ENCODE assay signal across 14 cellular contexts in genomic region chr2:211049321-211050018, GRCh38.
"Had no signal": no experiment of that assay in that cellular context is flagged by ENCODE, and none has a peak within 500 bp of the region (broad histone marks: within the 10 kb centered on the region; RNA-seq: fewer than 3 reads in every experiment).

No MANE protein-coding gene starts in this region.

- H3K9ac ChIP-seq: neural progenitor cell had no signal

- H3K27ac Mint-ChIP-seq: activated B cell treated with CpG ODN at 0.5 μM for 24 hours; activated CD4-positive, alpha-beta T cell treated with anti-CD3 and anti-CD28 coated beads, Interleukin-2, amount 10 ng/mL, durations not matched to agents 24 days and 14 days; activated naive CD4-positive, alpha-beta T cell treated with anti-CD3 and anti-CD28 coated beads, Interleukin-2, amount 10 ng/mL, durations not matched to agents 7 days and 5 days; neural progenitor cell had no signal

- H3K4me3 Mint-ChIP-seq: activated B cell treated with CpG ODN at 0.5 μM for 24 hours; activated CD4-positive, alpha-beta T cell treated with anti-CD3 and anti-CD28 coated beads, Interleukin-2, amount 10 ng/mL, durations not matched to agents 24 days and 14 days; activated naive CD4-positive, alpha-beta T cell treated with anti-CD3 and anti-CD28 coated beads, Interleukin-2, amount 10 ng/mL, durations not matched to agents 7 days and 5 days; neural progenitor cell had no signal

- H3K36me3 Mint-ChIP-seq: activated naive CD4-positive, alpha-beta T cell treated with anti-CD3 and anti-CD28 coated beads, Interleukin-2, amount 10 ng/mL, durations not matched to agents 7 days and 5 days; neural progenitor cell had no signal

- H3K36me3 ChIP-seq: esophagus muscularis mucosa, neural progenitor cell, pancreas, stomach, thoracic aorta had no signal

- DNase-seq: activated B cell treated with CpG ODN at 0.5 μM for 24 hours; activated CD4-positive, alpha-beta T cell treated with anti-CD3 and anti-CD28 coated beads, Interleukin-2, amount 10 ng/mL, durations not matched to agents 24 days and 14 days; activated CD8-positive, alpha-beta memory T cell treated with anti-CD3 and anti-CD28 coated beads for 24 hours; activated naive CD4-positive, alpha-beta T cell treated with anti-CD3 and anti-CD28 coated beads, Interleukin-2, amount 10 ng/mL, durations not matched to agents 7 days and 5 days; glutamatergic neuron; midbrain; pancreas; stimulated activated CD4-positive, alpha-beta T cell treated with anti-CD3 and anti-CD28 coated beads, Interleukin-15, amount 100 ng/mL, for 24 hours; stimulated activated CD4-positive, alpha-beta T cell treated with anti-CD3 and anti-CD28 coated beads, Interleukin-4, amount 100 ng/mL, for 24 hours; stomach had no signal

- H3K4me2 ChIP-seq: neural progenitor cell had no signal

- H3K4me1 Mint-ChIP-seq: activated B cell treated with CpG ODN at 0.5 μM for 24 hours; activated CD4-positive, alpha-beta T cell treated with anti-CD3 and anti-CD28 coated beads, Interleukin-2, amount 10 ng/mL, durations not matched to agents 24 days and 14 days; activated naive CD4-positive, alpha-beta T cell treated with anti-CD3 and anti-CD28 coated beads, Interleukin-2, amount 10 ng/mL, durations not matched to agents 7 days and 5 days; neural progenitor cell had no signal

- H2AFZ ChIP-seq: neural progenitor cell had no signal

- ATAC-seq: pancreas had no signal

- H3K9me3 ChIP-seq: esophagus muscularis mucosa, pancreas, stomach, thoracic aorta had no signal

- H3K27ac ChIP-seq: esophagus muscularis mucosa, neural progenitor cell, pancreas, stomach, thoracic aorta had no signal

- H3K4me1 ChIP-seq: esophagus muscularis mucosa, neural progenitor cell, pancreas, stomach had no signal

- H3K9me3 Mint-ChIP-seq: activated B cell treated with CpG ODN at 0.5 μM for 24 hours; activated CD4-positive, alpha-beta T cell treated with anti-CD3 and anti-CD28 coated beads, Interleukin-2, amount 10 ng/mL, durations not matched to agents 24 days and 14 days; activated naive CD4-positive, alpha-beta T cell treated with anti-CD3 and anti-CD28 coated beads, Interleukin-2, amount 10 ng/mL, durations not matched to agents 7 days and 5 days; neural progenitor cell had no signal

- H3K27me3 ChIP-seq: esophagus muscularis mucosa, neural progenitor cell, pancreas, stomach had no signal

- H3K4me3 ChIP-seq: esophagus muscularis mucosa, lung, neural progenitor cell, pancreas, stomach, thoracic aorta had no signal

- H3K27me3 Mint-ChIP-seq: activated B cell treated with CpG ODN at 0.5 μM for 24 hours; activated CD4-positive, alpha-beta T cell treated with anti-CD3 and anti-CD28 coated beads, Interleukin-2, amount 10 ng/mL, durations not matched to agents 24 days and 14 days; activated naive CD4-positive, alpha-beta T cell treated with anti-CD3 and anti-CD28 coated beads, Interleukin-2, amount 10 ng/mL, durations not matched to agents 7 days and 5 days had no signal
